9 cellular contexts compared by ENCODE assay signal in genomic region chr20:48772183-48772976, GRCh38. TPM values are rescaled to one million over a fixed set of nuclear protein-coding genes. Genes with fewer than 3 reads are reported as not detected.
DNase-seq lines count a peak whose midpoint lies in the region; ATAC-seq and TF ChIP-seq lines count a peak whose summit lies in the region.
"Had no signal": no experiment of that assay in that cellular context is flagged by ENCODE, and none has a peak within 500 bp of the region (broad histone marks: within the 10 kb centered on the region; RNA-seq: fewer than 3 reads in every experiment).

No MANE protein-coding gene starts in this region.

- peaks cover 4% of the 10 kb centered on the region for H3K27me3 Mint-ChIP-seq in activated naive CD4-positive, alpha-beta T cell treated with anti-CD3 and anti-CD28 coated beads, Interleukin-2, amount 10 ng/mL, durations not matched to agents 7 days and 5 days

- TF ChIP-seq EP300 in ovary (IDR thresholded peaks at IDR 0.05) = no peak

- peak; percentile 35 for DNase-seq in activated naive CD4-positive, alpha-beta T cell treated with anti-CD3 and anti-CD28 coated beads, Interleukin-2, amount 10 ng/mL, durations not matched to agents 7 days and 5 days
- DNase-seq in activated naive CD4-positive, alpha-beta T cell treated with anti-CD3 and anti-CD28 coated beads, Interleukin-2, amount 50 U/mL, for 16 hours = no peak
- DNase-seq in ascending aorta (ENCODE audit: low spot score in 2 of 2) (peak; percentile 39 to 77), lower lobe of right lung (peak; percentile 83), ovary (no peak), NCI-H128 (lab: John Stamatoyannopoulos, UW; ENCODE audit: unreplicated experiment) (no peak), ACHN (no peak)
- DNase-seq: NCI-H446 treated with DMSO at 0.1 percent for 48 hours had no signal

- TF ChIP-seq CTCF in ascending aorta (IDR thresholded peaks at IDR 0.05) (no peak), lower lobe of right lung (IDR thresholded peaks at IDR 0.05) (no peak), ovary (IDR thresholded peaks at IDR 0.05) (no peak)

- H3K4me3 Mint-ChIP-seq in activated naive CD4-positive, alpha-beta T cell treated with anti-CD3 and anti-CD28 coated beads, Interleukin-2, amount 10 ng/mL, durations not matched to agents 7 days and 5 days = no peak overlapping the region

- peaks cover 82% of the 10 kb centered on the region for H3K4me1 Mint-ChIP-seq in activated naive CD4-positive, alpha-beta T cell treated with anti-CD3 and anti-CD28 coated beads, Interleukin-2, amount 10 ng/mL, durations not matched to agents 7 days and 5 days

- H3K4me3 ChIP-seq in ascending aorta = no peak overlapping the region
- H3K4me3 ChIP-seq in lower lobe of right lung = no peak overlapping the region
- H3K4me3 ChIP-seq in ovary = no peak overlapping the region

- H3K36me3 ChIP-seq in ascending aorta (no peaks in the 10 kb centered on the region), lower lobe of right lung (no peaks in the 10 kb centered on the region), ovary (no peaks in the 10 kb centered on the region)

- H3K36me3 Mint-ChIP-seq in activated naive CD4-positive, alpha-beta T cell treated with anti-CD3 and anti-CD28 coated beads, Interleukin-2, amount 10 ng/mL, durations not matched to agents 7 days and 5 days = peaks cover 47% of the 10 kb centered on the region

- H3K27me3 ChIP-seq in ascending aorta (no peaks in the 10 kb centered on the region), lower lobe of right lung (ENCODE audit: low read depth) (peaks cover 4% of the 10 kb centered on the region), ovary (no peaks in the 10 kb centered on the region)

- H3K9me3 ChIP-seq in ascending aorta (no peaks in the 10 kb centered on the region), lower lobe of right lung (no peaks in the 10 kb centered on the region), ovary (no peaks in the 10 kb centered on the region)

- H3K27ac Mint-ChIP-seq in activated naive CD4-positive, alpha-beta T cell treated with anti-CD3 and anti-CD28 coated beads, Interleukin-2, amount 10 ng/mL, durations not matched to agents 7 days and 5 days = peak overlapping the region; percentile 64

- intact Hi-C loops in ascending aorta (cut with DNase I) = no loop called here
- intact Hi-C loops in lower lobe of right lung (cut with DNase I) = no loop called here
- intact Hi-C loops in ovary (cut with DNase I) = no loop called here

- in situ Hi-C loops in ACHN (cut with HindIII; ENCODE audit: low pct_ligation_motif_present, low pct_unique_long_range_greater_than_20kb, low sequenced_read_pairs) = no loop called here

- H3K4me1 ChIP-seq in ascending aorta (peaks cover 5 to 16% of the 10 kb centered on the region in 2 donors), lower lobe of right lung (peaks cover 82% of the 10 kb centered on the region), ovary (ENCODE audit: insufficient read depth) (peaks cover 2% of the 10 kb centered on the region)

- ATAC-seq in lower lobe of right lung = peak; percentile 76 to 79
- no peak for ATAC-seq in GM19397 (IDR thresholded peaks at IDR 0.05; ENCODE audit: unreplicated experiment)

- peaks cover 15% of the 10 kb centered on the region for H3K9me3 Mint-ChIP-seq in activated naive CD4-positive, alpha-beta T cell treated with anti-CD3 and anti-CD28 coated beads, Interleukin-2, amount 10 ng/mL, durations not matched to agents 7 days and 5 days

- H3K27ac ChIP-seq in ascending aorta (no peak overlapping the region), lower lobe of right lung (peak overlapping the region; percentile 37), ovary (no peak overlapping the region)

- WGBS in ovary, 3 donors = 75 to 81% (median 79%) methylated on average over 17 of the region's 17 CpGs

- TF ChIP-seq POLR2A in ovary (IDR thresholded peaks at IDR 0.05) = no peak

- CTCF ChIA-PET in activated naive CD4-positive, alpha-beta T cell treated with anti-CD3 and anti-CD28 coated beads, Interleukin-2, amount 10 ng/mL, durations not matched to agents 7 days and 5 days (lab: Charles Lee) = interaction anchor here (1.4 kb wide), 1 partner anchor 16 kb away, joined by 4 read pairs; no protein-coding TSS in a partner anchor

RNA-seq across cellular contexts. Expression of gene PREX1, which starts 55.4 kb away (rescaled TPM):
- 75.4 TPM for total RNA-seq in ascending aorta
- 78.2 TPM for total RNA-seq in lower lobe of right lung
- 10 to 100 TPM in 2 of 7 donors, 1 to 10 TPM in 5; 3.8 to 13.6 (median 5.4) TPM for total RNA-seq in ovary
- polyA plus RNA-seq in ovary = 1 to 10 TPM; 6.7 to 8.8 TPM

Comparison
In these comparisons a context has a peak if more than half of its experiments do, and no peak if none do; other contexts are left out.
1. DNase-seq: peak in activated naive CD4-positive, alpha-beta T cell treated with anti-CD3 and anti-CD28 coated beads, Interleukin-2, amount 10 ng/mL, durations not matched to agents 7 days and 5 days (single experiment), ascending aorta (2 of 2) and lower lobe of right lung (single experiment); none in activated naive CD4-positive, alpha-beta T cell treated with anti-CD3 and anti-CD28 coated beads, Interleukin-2, amount 50 U/mL, for 16 hours (single experiment), ovary (0 of 5), NCI-H128 (single experiment) and ACHN (single experiment).